ENCODE assay signal across 1 cellular context in genomic region chr6:84645000-84645399, GRCh38.
TF ChIP-seq lines count a peak whose summit lies in the region.

No MANE protein-coding gene starts in this region.

TF ChIP-seq in SK-N-SH, 30 proteins besides CTCF, POLR2A, EP300 and RAD21 (continued from another document):
- TF ChIP-seq REST (IDR thresholded peaks at IDR 0.05; ENCODE audit: low read depth, low read length) = no peak
- TF ChIP-seq GATA2 (CRISPR knock-in tag; IDR thresholded peaks at IDR 0.05) = no peak
- no peak for TF ChIP-seq MAX (IDR thresholded peaks at IDR 0.05; ENCODE audit: low read depth)
- TF ChIP-seq RCOR1 (IDR thresholded peaks at IDR 0.05; ENCODE audit: low read length) = no peak
- TF ChIP-seq IRF3 (IDR thresholded peaks at IDR 0.05; ENCODE audit: low read depth, low read length) = no peak
- TF ChIP-seq YY1 (IDR thresholded peaks at IDR 0.05; ENCODE audit: low read depth) = no peak
- TF ChIP-seq NRF1 (IDR thresholded peaks at IDR 0.05; ENCODE audit: low read depth, low read length) = no peak
- no peak for TF ChIP-seq FOXM1 (IDR thresholded peaks at IDR 0.05; ENCODE audit: low read depth)
- TF ChIP-seq RFX5 (IDR thresholded peaks at IDR 0.05; ENCODE audit: low read length) = no peak
- TF ChIP-seq TAF1 (IDR thresholded peaks at IDR 0.05; ENCODE audit: borderline replicate concordance, low read depth, low read length) = no peak
- TF ChIP-seq TCF12 (IDR thresholded peaks at IDR 0.05) = peak; percentile 85
- TF ChIP-seq TEAD4 (IDR thresholded peaks at IDR 0.05; ENCODE audit: borderline replicate concordance, insufficient read depth) = peak; percentile 75
- TF ChIP-seq GABPA (IDR thresholded peaks at IDR 0.05; ENCODE audit: low read depth) = no peak
- TF ChIP-seq SIN3A (IDR thresholded peaks at IDR 0.05; ENCODE audit: borderline replicate concordance, low read depth, low read length) = no peak
- TF ChIP-seq EZH2phosphoT487 (IDR thresholded peaks at IDR 0.05; ENCODE audit: borderline replicate concordance, low read depth) = no peak
- TF ChIP-seq FOSL2 (IDR thresholded peaks at IDR 0.05; ENCODE audit: borderline replicate concordance, low read depth) = peak; percentile 86
- peak; percentile 79 for TF ChIP-seq JUND (IDR thresholded peaks at IDR 0.05)
- peak; percentile 47; the same call in 1 of the 2 replicates for TF ChIP-seq POLR2AphosphoS5 (IDR thresholded peaks at IDR 0.05; ENCODE audit: low read depth, low read length)
- no peak for TF ChIP-seq USF1 (IDR thresholded peaks at IDR 0.05; ENCODE audit: borderline replicate concordance, low read depth)
- peak; percentile 85 for TF ChIP-seq NFIC (IDR thresholded peaks at IDR 0.05; ENCODE audit: borderline replicate concordance)
- no peak for TF ChIP-seq SMC3 (IDR thresholded peaks at IDR 0.05; ENCODE audit: low read depth, low read length)
